ENCODE assay signal across 1 cellular context in the genomic region with DNA sequence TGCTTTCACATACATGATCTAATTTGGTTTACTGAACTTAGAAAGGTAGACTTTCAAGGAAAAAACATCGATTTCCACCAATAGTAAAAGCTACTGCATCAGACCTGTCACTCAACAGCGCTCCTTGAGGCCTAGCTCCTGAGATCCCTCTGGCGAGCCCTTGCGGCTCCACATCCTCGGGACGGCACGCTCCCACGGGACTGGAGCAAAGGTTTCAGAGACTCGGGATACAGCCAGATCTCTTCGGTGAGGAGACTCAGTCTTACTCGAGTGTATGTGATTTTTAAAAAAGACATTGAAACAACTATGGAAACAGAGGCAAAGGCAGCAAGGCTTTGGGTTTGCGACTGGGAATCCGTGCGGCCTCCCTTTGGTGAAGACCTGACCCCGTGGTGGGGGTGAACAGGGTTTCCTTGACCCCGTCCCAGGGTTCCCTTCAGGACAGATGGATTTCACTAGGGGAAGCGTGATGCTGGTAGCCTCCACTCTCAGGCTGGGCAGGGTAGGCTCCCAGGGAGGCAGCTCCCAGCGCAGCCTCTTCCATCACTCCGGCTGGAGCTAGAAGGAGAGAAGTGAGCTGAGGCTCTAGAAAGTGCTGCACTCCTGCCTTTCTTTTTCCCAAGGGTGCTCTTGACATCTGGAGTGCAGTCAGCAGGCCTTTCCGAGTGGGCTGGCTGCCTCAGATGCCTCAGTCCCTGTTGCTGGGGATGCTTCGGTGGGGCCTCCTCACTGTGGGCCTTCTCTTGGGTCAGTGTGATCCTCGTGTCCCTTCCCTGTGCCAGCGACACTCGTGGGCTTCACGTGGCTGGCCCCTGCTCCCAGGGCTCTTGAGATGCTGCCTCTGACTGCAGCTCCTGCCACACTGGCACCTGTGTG.
TF ChIP-seq lines count a peak whose summit lies in the region.

No MANE protein-coding gene starts in this region.

TF ChIP-seq in HepG2, 621 proteins besides CTCF, POLR2A, EP300 and RAD21:
- TF ChIP-seq AGO2 (optimal IDR thresholded peaks at IDR 0.05; ENCODE audit: low read depth, low read length) (peak; percentile 40), BRCA1 (CRISPR knock-in tag; IDR thresholded peaks at IDR 0.05) (no peak)
